8 cellular contexts compared by ENCODE assay signal in genomic region chr16:89873822-89874689, GRCh38. TPM values are rescaled to one million over a fixed set of nuclear protein-coding genes. Genes with fewer than 3 reads are reported as not detected.
A peak's percentile ranks its signal among the peaks of the same experiment; 100 is the strongest.
DNase-seq lines count a peak whose midpoint lies in the region; ATAC-seq and TF ChIP-seq lines count a peak whose summit lies in the region.

No MANE protein-coding gene starts in this region.

- peak overlapping the region; percentile 87 for H3K4me3 Mint-ChIP-seq in activated CD4-positive, alpha-beta T cell treated with anti-CD3 and anti-CD28 coated beads for 36 hours
- peak overlapping the region; percentile 87 for H3K4me3 Mint-ChIP-seq in chondrocyte (ENCODE audit: unreplicated experiment)

- H3K9me3 ChIP-seq in AG04450 (ENCODE audit: control insufficient read depth, insufficient read depth, low read length), result no peaks in the 10 kb centered on the region; the same call in 1 of the 2 replicates

- peak overlapping the region; percentile 95 for H3K27ac Mint-ChIP-seq in activated CD4-positive, alpha-beta T cell treated with anti-CD3 and anti-CD28 coated beads for 36 hours
- peak overlapping the region; percentile 99 for H3K27ac Mint-ChIP-seq in chondrocyte (ENCODE audit: unreplicated experiment)

- no peaks in the 10 kb centered on the region for H3K27me3 Mint-ChIP-seq in activated CD4-positive, alpha-beta T cell treated with anti-CD3 and anti-CD28 coated beads for 36 hours
- H3K27me3 Mint-ChIP-seq in chondrocyte (ENCODE audit: low read depth), result no peaks in the 10 kb centered on the region

- H3K36me3 Mint-ChIP-seq in activated CD4-positive, alpha-beta T cell treated with anti-CD3 and anti-CD28 coated beads for 36 hours (ENCODE audit: low read depth), result peaks cover 30% of the 10 kb centered on the region
- H3K36me3 Mint-ChIP-seq in chondrocyte (ENCODE audit: low read depth), result peaks cover 2% of the 10 kb centered on the region

- TF ChIP-seq CTCF in AG04450 (IDR thresholded peaks at IDR 0.05; ENCODE audit: low read depth, low read length) (no peak), chondrocyte (IDR thresholded peaks at IDR 0.05) (no peak), kidney epithelial cell (IDR thresholded peaks at IDR 0.05; ENCODE audit: insufficient read depth, low read length, poor library complexity, severe bottlenecking) (no peak)

- POLR2A ChIA-PET in AG04450 (lab: Yijun Ruan, JAX), result interaction anchor here (0.5 to 3.4 kb wide), 13 partner anchors 7 to 1257 kb away, joined by 3 to 59 read pairs (median 3); partner anchors contain the start of genes MC1R and TUBB3
- POLR2A ChIA-PET in activated CD4-positive, alpha-beta T cell treated with anti-CD3 and anti-CD28 coated beads for 36 hours (lab: Charles Lee), result interaction anchor here (0.6 to 1.3 kb wide), 4 partner anchors 13 to 216 kb away, joined by 3 to 4 read pairs (median 4); partner anchors contain the start of genes CHMP1A and SPATA33

- H3K4me3 ChIP-seq in AG04450 (ENCODE audit: low read depth, low read length) (peak overlapping the region; percentile 92), kidney epithelial cell (ENCODE audit: low read depth, low read length) (peak overlapping the region; percentile 70)

- ATAC-seq in GM19035 (IDR thresholded peaks at IDR 0.05; ENCODE audit: unreplicated experiment), result peak; percentile 62
- peak; percentile 73 for ATAC-seq in HG03354 (IDR thresholded peaks at IDR 0.05; ENCODE audit: poor library complexity, severe bottlenecking, unreplicated experiment)
- ATAC-seq in activated CD4-positive, alpha-beta T cell treated with anti-CD3 and anti-CD28 coated beads for 36 hours, result peak; percentile 78

- H3K27ac ChIP-seq in AG04450 (ENCODE audit: low read depth, low read length), result peak overlapping the region; percentile 100

- H3K9me3 Mint-ChIP-seq in activated CD4-positive, alpha-beta T cell treated with anti-CD3 and anti-CD28 coated beads for 36 hours (ENCODE audit: low read depth), result peaks cover 2% of the 10 kb centered on the region
- no peaks in the 10 kb centered on the region for H3K9me3 Mint-ChIP-seq in chondrocyte (ENCODE audit: low read depth)

- H3K27me3 ChIP-seq in AG04450 (ENCODE audit: control insufficient read depth, insufficient read depth, low read length) (no peaks in the 10 kb centered on the region), kidney epithelial cell (ENCODE audit: control insufficient read depth, insufficient read depth, low read length) (no peaks in the 10 kb centered on the region)

- DNase-seq in AG04450 (ENCODE audit: low read depth, low spot score) (peak; percentile 94), NCI-H460 (ENCODE audit: extremely low read depth, low read depth) (peak; percentile 94), chondrocyte (ENCODE audit: low spot score) (no peak), kidney epithelial cell (ENCODE audit: low read depth) (no peak)
- DNase-seq in activated CD4-positive, alpha-beta T cell treated with anti-CD3 and anti-CD28 coated beads for 36 hours, result peak; percentile 99
- DNase-seq in stimulated activated CD4-positive, alpha-beta T cell treated with anti-CD3 and anti-CD28 coated beads, Interleukin-12 subunit alpha, Interleukin-12 subunit beta, amount 100 ng/mL, for 48 hours (ENCODE audit: low read depth in 2 of 3, low spot score in 1 of 3), result peak; percentile 94 to 98 (median 97)

- peaks cover 2% of the 10 kb centered on the region for H3K36me3 ChIP-seq in kidney epithelial cell (ENCODE audit: control insufficient read depth, insufficient read depth, low read length)

- peaks cover 14% of the 10 kb centered on the region for H3K4me1 Mint-ChIP-seq in activated CD4-positive, alpha-beta T cell treated with anti-CD3 and anti-CD28 coated beads for 36 hours
- peaks cover 17% of the 10 kb centered on the region for H3K4me1 Mint-ChIP-seq in chondrocyte (ENCODE audit: low read depth)

- intact Hi-C loops in activated CD4-positive, alpha-beta T cell treated with anti-CD3 and anti-CD28 coated beads for 36 hours (cut with DNase I, micrococcal nuclease), result loop anchor here (1.0 to 5.0 kb wide), 21 partner anchors 46 to 1422 kb away; partner anchors contain the start of genes DEF8 (in 2 of the 2), ANKRD11 (in 1 of the 2), CDK10 (in 1 of the 2) and CDT1 (in 1 of the 2)

- CTCF ChIA-PET in AG04450 (lab: Charles Lee), result interaction anchor here (0.9 to 1.2 kb wide), 2 partner anchors 13 to 45 kb away, joined by 5 to 9 read pairs; partner anchors contain the start of gene MC1R
- CTCF ChIA-PET in activated CD4-positive, alpha-beta T cell treated with anti-CD3 and anti-CD28 coated beads for 36 hours (lab: Charles Lee), result interaction anchor here (0.7 to 3.7 kb wide), 6 partner anchors 11 to 174 kb away, joined by 3 to 16 read pairs (median 4); no protein-coding TSS in a partner anchor

RNA-seq across cellular contexts. Expression of gene TCF25, which starts 0.7 kb away (rescaled TPM):
- polyA plus RNA-seq in AG04450 (2011; rRNA removed), result 132 and 156 TPM in 2 replicates
- 89.4 and 124 TPM in 2 replicates for polyA minus RNA-seq in AG04450 (2011; rRNA and poly(A)+ RNA removed)
- 70.3 and 71.4 TPM in 2 replicates for total RNA-seq in NCI-H460 (2014; rRNA removed; shearing (Covaris generic))
- 284 and 305 TPM in 2 replicates for polyA plus RNA-seq in NCI-H460 (2014; cell fraction: nucleus; rRNA removed)
- 100 to 1,000 TPM; 122 to 133 TPM for total RNA-seq in activated CD4-positive, alpha-beta T cell treated with anti-CD3 and anti-CD28 coated beads for 36 hours
- total RNA-seq in chondrocyte, result 200 to 237 TPM (median 212 TPM) in 3 replicates
- 145 and 149 TPM in 2 replicates for total RNA-seq in kidney epithelial cell

RNA-seq across cellular contexts. Expression of gene MC1R, which starts 44.6 kb away (rescaled TPM):
- polyA plus RNA-seq in AG04450 (2011; rRNA removed), result 3.9 and 4.8 TPM in 2 replicates
- polyA minus RNA-seq in AG04450 (2011; rRNA and poly(A)+ RNA removed), result 3.9 and 4.7 TPM in 2 replicates
- 8.1 and 9.4 TPM in 2 replicates for total RNA-seq in NCI-H460 (2014; rRNA removed; shearing (Covaris generic))
- polyA plus RNA-seq in NCI-H460 (2014; cell fraction: nucleus; rRNA removed), result 25.0 and 39.7 TPM in 2 replicates
- 1 to 10 TPM; 1.2 to 2.0 TPM for total RNA-seq in activated CD4-positive, alpha-beta T cell treated with anti-CD3 and anti-CD28 coated beads for 36 hours
- total RNA-seq in chondrocyte (3.2 to 7.9 TPM (median 4.2 TPM) in 3 replicates), kidney epithelial cell (1.5 and 3.0 TPM in 2 replicates)

RNA-seq across cellular contexts. Expression of gene SPIRE2, which starts 45.8 kb away (rescaled TPM):
- 1.5 and 2.5 TPM in 2 replicates for polyA plus RNA-seq in AG04450 (2011; rRNA removed)
- polyA minus RNA-seq in AG04450 (2011; rRNA and poly(A)+ RNA removed), result 2.0 and 2.8 TPM in 2 replicates
- 29.1 and 34.1 TPM in 2 replicates for total RNA-seq in NCI-H460 (2014; rRNA removed; shearing (Covaris generic))
- 132 and 156 TPM in 2 replicates for polyA plus RNA-seq in NCI-H460 (2014; cell fraction: nucleus; rRNA removed)
- 1 to 10 TPM; 1.1 to 1.5 TPM for total RNA-seq in activated CD4-positive, alpha-beta T cell treated with anti-CD3 and anti-CD28 coated beads for 36 hours
- total RNA-seq in chondrocyte (1.4 to 3.2 TPM (median 1.4 TPM) in 3 replicates), kidney epithelial cell (1.2 and 1.4 TPM in 2 replicates)

RNA-seq across cellular contexts. Expression of gene TUBB3, which starts 49.1 kb away (rescaled TPM):
- polyA plus RNA-seq in AG04450 (2011; rRNA removed), result 129 and 173 TPM in 2 replicates
- polyA minus RNA-seq in AG04450 (2011; rRNA and poly(A)+ RNA removed), result 148 and 235 TPM in 2 replicates
- total RNA-seq in NCI-H460 (2014; rRNA removed; shearing (Covaris generic)), result 68.3 and 75.9 TPM in 2 replicates
- 145 and 156 TPM in 2 replicates for polyA plus RNA-seq in NCI-H460 (2014; cell fraction: nucleus; rRNA removed)
- total RNA-seq in activated CD4-positive, alpha-beta T cell treated with anti-CD3 and anti-CD28 coated beads for 36 hours, result under 1 TPM; 0.40 to 0.43 TPM
- total RNA-seq in chondrocyte, result 97.1 to 117 TPM (median 104 TPM) in 3 replicates
- total RNA-seq in kidney epithelial cell, result 599 and 683 TPM in 2 replicates

RNA-seq across cellular contexts. Expression of gene FANCA, which starts 57.6 kb away (rescaled TPM):
- polyA plus RNA-seq in AG04450 (2011; rRNA removed), result 6.9 and 7.3 TPM in 2 replicates
- 16.1 and 17.5 TPM in 2 replicates for polyA minus RNA-seq in AG04450 (2011; rRNA and poly(A)+ RNA removed)
- 22.6 and 32.5 TPM in 2 replicates for total RNA-seq in NCI-H460 (2014; rRNA removed; shearing (Covaris generic))
- 288 and 297 TPM in 2 replicates for polyA plus RNA-seq in NCI-H460 (2014; cell fraction: nucleus; rRNA removed)
- total RNA-seq in activated CD4-positive, alpha-beta T cell treated with anti-CD3 and anti-CD28 coated beads for 36 hours, result 10 to 100 TPM; 91.5 to 94.4 TPM
- total RNA-seq in chondrocyte, result 5.9 to 20.2 TPM (median 6.5 TPM) in 3 replicates
- 16.0 and 19.1 TPM in 2 replicates for total RNA-seq in kidney epithelial cell

Comparison
In these comparisons a context has a peak if more than half of its experiments do, and no peak if none do; other contexts are left out.
1. DNase-seq: peak in AG04450 (single experiment), NCI-H460 (single experiment), activated CD4-positive, alpha-beta T cell treated with anti-CD3 and anti-CD28 coated beads for 36 hours (single experiment) and stimulated activated CD4-positive, alpha-beta T cell treated with anti-CD3 and anti-CD28 coated beads, Interleukin-12 subunit alpha, Interleukin-12 subunit beta, amount 100 ng/mL, for 48 hours (3 of 3); none in chondrocyte (single experiment) and kidney epithelial cell (single experiment).
2. Peak in every context shown above with its lines, with median percentiles within 50 percentile points of each other: ATAC-seq.